Comparison of ENCODE assay signal across 8 cellular contexts in the genomic region with DNA sequence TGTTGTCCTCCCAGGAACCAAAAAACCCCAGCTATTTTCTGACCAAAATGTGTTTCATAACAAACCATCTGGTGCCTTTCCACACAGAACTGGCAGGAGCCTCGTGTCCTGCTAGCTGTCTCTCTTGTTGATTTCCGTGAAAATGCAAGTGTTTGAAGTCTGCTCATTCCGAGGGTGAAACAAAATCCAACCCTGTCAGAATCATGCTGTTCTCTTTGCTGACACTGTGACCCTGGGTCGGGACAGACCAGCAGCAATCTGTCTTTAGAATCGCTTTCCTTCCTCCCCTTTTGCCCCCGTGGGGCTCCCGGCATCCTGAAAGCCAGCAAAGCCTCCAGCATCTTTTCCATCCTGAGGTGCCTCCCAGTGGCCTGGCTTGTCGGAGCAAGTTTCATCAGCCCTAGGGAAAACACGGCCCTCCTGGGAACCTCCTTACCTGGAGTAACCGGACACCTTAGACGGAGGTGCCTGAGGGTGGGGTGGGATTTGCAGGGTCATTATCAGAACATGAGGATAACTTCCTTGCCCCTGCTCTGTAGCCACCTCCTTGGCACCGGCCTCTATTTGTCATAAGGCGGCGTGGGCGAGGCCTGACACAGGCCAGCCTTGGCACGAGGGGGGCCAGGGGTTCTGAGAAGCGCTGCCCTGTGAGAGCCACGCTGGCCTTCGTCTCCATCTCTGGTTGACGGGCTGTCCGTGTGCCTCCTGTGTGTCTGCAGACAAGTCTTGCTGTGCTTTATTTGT. TPM values are rescaled to one million over a fixed set of nuclear protein-coding genes. Genes with fewer than 3 reads are reported as not detected.
DNase-seq lines count a peak whose midpoint lies in the region; ATAC-seq, FAIRE-seq and TF ChIP-seq lines count a peak whose summit lies in the region.

No MANE protein-coding gene starts in this region.

- intact Hi-C loops in kidney (cut with DNase I), result no loop called here

- no peaks in the 10 kb centered on the region for H3K27me3 ChIP-seq in brain microvascular endothelial cell (replicated peaks)

- TF ChIP-seq CTCF in A549 (IDR thresholded peaks at IDR 0.05), result no peak
- peak; percentile 19 for TF ChIP-seq CTCF in brain microvascular endothelial cell (IDR thresholded peaks at IDR 0.05; ENCODE audit: low read depth, low read length, missing control alignments)
- no peak for TF ChIP-seq CTCF in kidney (IDR thresholded peaks at IDR 0.05; ENCODE audit: borderline replicate concordance, extremely low read depth, insufficient read depth)

- in situ Hi-C loops in brain microvascular endothelial cell (cut with HindIII; ENCODE audit: low pct_ligation_motif_present, low sequenced_read_pairs), result no loop called here

- POLR2A ChIA-PET in A549 (lab: Yijun Ruan, JAX), result no interaction called here

- H3K27ac ChIP-seq in A549, result peak overlapping the region in 1 of 2 experiments; percentile 62; a peak in 3 of 6 replicates
- peak overlapping the region; percentile 76 for H3K27ac ChIP-seq in brain microvascular endothelial cell
- peak overlapping the region; percentile 43 to 63 for H3K27ac ChIP-seq in kidney (ENCODE audit: low read depth in 2 of 2, low read length in 2 of 2)
- peak overlapping the region; percentile 86 for H3K27ac ChIP-seq in urinary bladder (ENCODE audit: low read depth)

- no peak overlapping the region for H3K4me3 ChIP-seq in A549
- H3K4me3 ChIP-seq in brain microvascular endothelial cell (ENCODE audit: low read depth, low read length), result no peak overlapping the region
- no peak overlapping the region for H3K4me3 ChIP-seq in kidney (ENCODE audit: low read length in 2 of 2)
- no peak overlapping the region for H3K4me3 ChIP-seq in urinary bladder (ENCODE audit: low read depth, low read length)

- H3K9me3 ChIP-seq in A549, result no peaks in the 10 kb centered on the region
- no peaks in the 10 kb centered on the region for H3K9me3 ChIP-seq in kidney (ENCODE audit: control insufficient read depth in 1 of 2, low read length in 2 of 2)

- no peak for TF ChIP-seq EP300 in A549 (IDR thresholded peaks at IDR 0.05)

- no peak for FAIRE-seq in A549 (lab: Jason Lieb, UNC)
- FAIRE-seq in kidney (lab: Jason Lieb, UNC), result no peak

- TF ChIP-seq RAD21 in A549 (conservative IDR thresholded peaks at IDR 0.05 in 1 of 2, IDR thresholded peaks at IDR 0.05 in 1 of 2), result no peak

- no peak overlapping the region for H3K9ac ChIP-seq in kidney (ENCODE audit: low read length in 2 of 2)

- ATAC-seq in A549, result peak in 1 of 2 experiments; percentile 11; a peak in 1 of 6 replicates
- ATAC-seq in HG03521 (IDR thresholded peaks at IDR 0.05; ENCODE audit: unreplicated experiment), result no peak
- ATAC-seq in HG02571 (IDR thresholded peaks at IDR 0.05; ENCODE audit: unreplicated experiment), result no peak

- peaks cover 19% of the 10 kb centered on the region for H3K4me1 ChIP-seq in A549
- peaks cover under 1 to 12% of the 10 kb centered on the region in 2 donors for H3K4me1 ChIP-seq in kidney (ENCODE audit: control insufficient read depth in 1 of 2, insufficient read depth in 1 of 2, low read depth in 1 of 2, low read length in 2 of 2)
- H3K4me1 ChIP-seq in urinary bladder (ENCODE audit: insufficient read depth), result no peaks in the 10 kb centered on the region

- H3K4me2 ChIP-seq in A549, result peak overlapping the region; percentile 54

- CTCF ChIA-PET in A549 (lab: Yijun Ruan, JAX), result interaction anchor here (0.5 to 0.6 kb wide), 2 partner anchors 165 to 637 kb away, joined by 3 read pairs; no protein-coding TSS in a partner anchor

- DNase-seq in A549 (ENCODE audit: low read depth in 1 of 2, low spot score in 1 of 2) (no peak), HT1080 (ENCODE audit: low read depth) (peak; percentile 32), brain microvascular endothelial cell (peak; percentile 25), kidney (no peak), OCI-M2 (lab: John Stamatoyannopoulos, UW; ENCODE audit: unreplicated experiment) (no peak)

- WGBS in A549 (ENCODE audit: missing lambda C conversion rate), result 74% methylated on average over 14 of the region's 21 CpGs
- 50% methylated on average over 21 of the region's 21 CpGs for WGBS in urinary bladder

- no peak for TF ChIP-seq POLR2A in A549 (IDR thresholded peaks at IDR 0.05; ENCODE audit: low read length)

- H3K36me3 ChIP-seq in brain microvascular endothelial cell (replicated peaks) (peaks cover 2% of the 10 kb centered on the region), kidney (ENCODE audit: control insufficient read depth in 1 of 2, insufficient read depth in 2 of 2, low read length in 2 of 2) (peaks cover 2 to 9% of the 10 kb centered on the region in 2 donors), urinary bladder (ENCODE audit: insufficient read depth) (no peaks in the 10 kb centered on the region)

TF ChIP-seq in A549, 52 proteins besides CTCF, POLR2A, EP300 and RAD21:
- TF ChIP-seq CBX8 (IDR thresholded peaks at IDR 0.05), result no peak
- TF ChIP-seq, protein P1, sequence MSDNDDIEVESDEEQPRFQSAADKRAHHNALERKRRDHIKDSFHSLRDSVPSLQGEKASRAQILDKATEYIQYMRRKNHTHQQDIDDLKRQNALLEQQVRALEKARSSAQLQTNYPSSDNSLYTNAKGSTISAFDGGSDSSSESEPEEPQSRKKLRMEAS (IDR thresholded peaks at IDR 0.05), result no peak
- no peak for TF ChIP-seq PHF8 (IDR thresholded peaks at IDR 0.05; ENCODE audit: borderline replicate concordance, low read depth)
- TF ChIP-seq POLR2AphosphoS2 (conservative IDR thresholded peaks at IDR 0.05; ENCODE audit: low read length), result no peak
- TF ChIP-seq, protein P2, sequence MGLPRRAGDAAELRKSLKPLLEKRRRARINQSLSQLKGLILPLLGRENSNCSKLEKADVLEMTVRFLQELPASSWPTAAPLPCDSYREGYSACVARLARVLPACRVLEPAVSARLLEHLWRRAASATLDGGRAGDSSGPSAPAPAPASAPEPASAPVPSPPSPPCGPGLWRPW (IDR thresholded peaks at IDR 0.05), result no peak
- TF ChIP-seq FOSL2 (IDR thresholded peaks at IDR 0.05), result no peak
- TF ChIP-seq FOSL2 (CRISPR knock-in tag; IDR thresholded peaks at IDR 0.05), result no peak
- no peak for TF ChIP-seq NR3C1 (IDR thresholded peaks at IDR 0.05)
- TF ChIP-seq HOXB13 (CRISPR knock-in tag; IDR thresholded peaks at IDR 0.05; ENCODE audit: low read depth), result no peak
- no peak for TF ChIP-seq ZSCAN20 (CRISPR knock-in tag; IDR thresholded peaks at IDR 0.05)
- no peak for TF ChIP-seq CHD2 (IDR thresholded peaks at IDR 0.05; ENCODE audit: low read length, partially characterized antibody)
- TF ChIP-seq HDAC2 (IDR thresholded peaks at IDR 0.05), result no peak
- TF ChIP-seq, protein P3, sequence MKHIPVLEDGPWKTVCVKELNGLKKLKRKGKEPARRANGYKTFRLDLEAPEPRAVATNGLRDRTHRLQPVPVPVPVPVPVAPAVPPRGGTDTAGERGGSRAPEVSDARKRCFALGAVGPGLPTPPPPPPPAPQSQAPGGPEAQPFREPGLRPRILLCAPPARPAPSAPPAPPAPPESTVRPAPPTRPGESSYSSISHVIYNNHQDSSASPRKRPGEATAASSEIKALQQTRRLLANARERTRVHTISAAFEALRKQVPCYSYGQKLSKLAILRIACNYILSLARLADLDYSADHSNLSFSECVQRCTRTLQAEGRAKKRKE (CRISPR knock-in tag; IDR thresholded peaks at IDR 0.05; ENCODE audit: low read depth), result no peak
- no peak for TF ChIP-seq GATA3 (IDR thresholded peaks at IDR 0.05; ENCODE audit: borderline replicate concordance)
- no peak for TF ChIP-seq CEBPB (IDR thresholded peaks at IDR 0.05)
- no peak for TF ChIP-seq MAZ (IDR thresholded peaks at IDR 0.05; ENCODE audit: borderline replicate concordance, low read depth, low read length)
- TF ChIP-seq HEYL (CRISPR knock-in tag; IDR thresholded peaks at IDR 0.05), result no peak
- no peak for TF ChIP-seq EHMT2 (IDR thresholded peaks at IDR 0.05; ENCODE audit: low read depth)
- no peak for TF ChIP-seq SREBF2 (IDR thresholded peaks at IDR 0.05)
- TF ChIP-seq ZNF302 (CRISPR knock-in tag; IDR thresholded peaks at IDR 0.05), result no peak

RNA-seq across cellular contexts. Expression of a gene that starts 24.9 kb away (rescaled TPM):
- polyA plus RNA-seq in A549 (2011; rRNA removed) (7.9 and 9.2 TPM in 2 replicates), A549 (2017; fragmentation: RNase III; extraction: RNeasy Plus Mini Kit Qiagen cat#74134 plus additional on column Dnase treatment) (9.9 to 10.9 TPM (median 10.1 TPM) in 3 replicates), kidney (ENCODE audit: insufficient read depth, low read depth, low replicate concordance) (14.4 TPM), urinary bladder (10.5 TPM)
- polyA plus RNA-seq in A549 (2012; cell fraction: cytosol; rRNA removed), result 12.7 and 16.4 TPM in 2 replicates
- 19.2 and 21.2 TPM in 2 replicates for polyA plus RNA-seq in A549 (2012; cell fraction: nucleus; rRNA removed)
- 7.3 and 7.4 TPM in 2 replicates for polyA minus RNA-seq in A549 (2011; rRNA and poly(A)+ RNA removed)
- total RNA-seq in HT1080 (2014; rRNA removed; shearing (Covaris generic)), result 11.6 and 13.8 TPM in 2 replicates
- 11.1 and 13.0 TPM in 2 replicates for polyA plus RNA-seq in HT1080 (2015; cell fraction: cytosol; rRNA removed)
- 13.1 and 13.7 TPM in 2 replicates for polyA plus RNA-seq in HT1080 (2015; cell fraction: nucleus; rRNA removed)
- total RNA-seq in kidney (26.2 TPM), urinary bladder (10.6 TPM)

RNA-seq across cellular contexts. Expression of a gene that starts 48.3 kb away (rescaled TPM):
- 0.22 and 0.41 TPM in 2 replicates for polyA plus RNA-seq in A549 (2011; rRNA removed)
- 0.13 and 0.40 TPM in 2 replicates for polyA plus RNA-seq in A549 (2012; cell fraction: cytosol; rRNA removed)
- 0.25 and 0.37 TPM in 2 replicates for polyA plus RNA-seq in A549 (2012; cell fraction: nucleus; rRNA removed)
- polyA plus RNA-seq in A549 (2017; fragmentation: RNase III; extraction: RNeasy Plus Mini Kit Qiagen cat#74134 plus additional on column Dnase treatment), result 0.20 to 0.29 TPM (median 0.27 TPM) in 3 replicates
- polyA minus RNA-seq in A549 (2011; rRNA and poly(A)+ RNA removed), result 0.15 and 0.33 TPM in 2 replicates
- total RNA-seq in HT1080 (2014; rRNA removed; shearing (Covaris generic)), result not detected in 2 replicates
- polyA plus RNA-seq in HT1080 (2015; cell fraction: cytosol; rRNA removed), result 0.07 TPM in 2 replicates
- 0.19 and 0.79 TPM in 2 replicates for polyA plus RNA-seq in HT1080 (2015; cell fraction: nucleus; rRNA removed)
- total RNA-seq in kidney, result 31.7 TPM
- 65.5 TPM for polyA plus RNA-seq in kidney (ENCODE audit: insufficient read depth, low read depth, low replicate concordance)
- 18.2 TPM for total RNA-seq in urinary bladder
- 26.4 TPM for polyA plus RNA-seq in urinary bladder

Comparison
In these comparisons a context has a peak if more than half of its experiments do, and no peak if none do; other contexts are left out.
1. DNase-seq: peak in HT1080 (single experiment) and brain microvascular endothelial cell (single experiment); none in A549 (0 of 2), kidney (single experiment) and OCI-M2 (single experiment).
2. RNA of a gene that starts 48.3 kb away (total RNA-seq): 31.7 TPM in kidney (single experiment) and 18.2 TPM in urinary bladder (single experiment); not detected in HT1080; every median in the first group is over 10 times any median in the second.